7 cellular contexts compared by ENCODE assay signal in the genomic region with DNA sequence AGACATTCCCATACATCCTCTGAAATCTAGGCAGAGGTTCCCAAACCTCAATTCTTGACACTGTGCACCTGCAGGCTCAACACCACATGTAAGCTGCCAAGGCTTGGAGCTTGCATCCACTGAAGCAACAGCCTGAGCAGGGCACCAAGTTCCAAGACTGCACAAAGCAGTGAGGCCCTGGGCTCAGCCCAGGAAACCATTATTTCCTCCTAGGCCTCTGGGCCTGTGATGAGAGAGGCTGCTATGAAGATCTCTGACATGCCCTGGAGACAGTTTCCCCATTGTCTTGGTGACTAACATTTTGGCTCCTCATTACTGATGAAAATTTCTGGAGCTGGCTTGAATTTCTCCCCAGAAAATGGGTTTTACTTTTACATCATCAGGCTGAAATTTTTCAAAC.
"Had no signal": no experiment of that assay in that cellular context is flagged by ENCODE, and none has a peak within 500 bp of the region (broad histone marks: within the 10 kb centered on the region; RNA-seq: fewer than 3 reads in every experiment).

No MANE protein-coding gene starts in this region.

- H3K36me3 ChIP-seq: HAP-1 had no signal

- H3K27ac ChIP-seq: GM23248 had no signal

- DNase-seq: GM23248, GOT3, H7 had no signal

- H3K4me1 ChIP-seq: HAP-1 had no signal

- H2AFZ ChIP-seq: GM23248 had no signal

- ATAC-seq: HCT116 had no signal

- H3K9ac ChIP-seq: GM23248 had no signal

- H3K36me3 Mint-ChIP-seq: IgD-negative memory B cell had no signal

- FAIRE-seq: HTR-8/SVneo had no signal

- H3K4me3 ChIP-seq: GM23248, HAP-1 had no signal

- H3K9me3 ChIP-seq: HAP-1 had no signal

- H3K4me1 Mint-ChIP-seq: IgD-negative memory B cell had no signal

- H3K27ac Mint-ChIP-seq: IgD-negative memory B cell had no signal
